18 cellular contexts compared by ENCODE assay signal in the genomic region with DNA sequence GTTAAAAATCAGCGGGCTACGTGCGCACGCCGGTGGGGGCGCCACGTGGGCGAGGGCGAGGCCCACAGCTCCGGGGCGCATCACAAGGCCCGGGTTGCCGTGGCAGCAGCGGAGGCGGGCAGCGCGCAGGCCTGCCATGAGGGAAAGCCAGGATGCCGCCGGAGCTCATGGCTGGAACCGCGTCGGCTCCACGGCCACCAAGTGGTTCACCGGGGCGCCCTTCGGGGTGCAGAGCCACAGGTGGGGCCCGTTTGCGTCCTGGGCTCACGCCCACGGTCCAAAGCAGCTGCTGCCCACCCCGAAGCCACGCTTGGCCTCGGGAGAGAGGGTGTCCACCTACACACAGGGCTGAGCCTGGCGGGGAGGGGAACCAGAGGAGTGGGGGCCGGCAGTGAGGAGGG. TPM values are rescaled to one million over a fixed set of nuclear protein-coding genes. Genes with fewer than 3 reads are reported as not detected.
DNase-seq lines count a peak whose midpoint lies in the region; ATAC-seq, FAIRE-seq and TF ChIP-seq lines count a peak whose summit lies in the region.
"Had no signal": no experiment of that assay in that cellular context is flagged by ENCODE, and none has a peak within 500 bp of the region (broad histone marks: within the 10 kb centered on the region; RNA-seq: fewer than 3 reads in every experiment).

No MANE protein-coding gene starts in this region.

- no TSS peak for BruUV-seq in K562 (replicated peaks; lab: Mats Ljungman, UMichigan)

- H3K4me2 ChIP-seq in K562 (ENCODE audit: insufficient read depth, low read length), result no peak overlapping the region
- H3K4me2 ChIP-seq: BLaER1 had no signal

- POLR2A ChIA-PET in HEK293 (lab: Yijun Ruan, JAX), result interaction anchor here (0.6 kb wide), 1 partner anchor 372 kb away, joined by 4 read pairs; no protein-coding TSS in a partner anchor
- POLR2A ChIA-PET in K562 (lab: Yijun Ruan, JAX), result interaction anchor here (0.6 to 1.1 kb wide), 3 partner anchors 11 to 280 kb away, joined by 3 to 4 read pairs (median 3); no protein-coding TSS in a partner anchor

- no peaks in the 10 kb centered on the region for H3K9me1 ChIP-seq in K562 (ENCODE audit: control insufficient read depth, insufficient read depth, low read length)

- no peak for ATAC-seq in K562
- ATAC-seq: Panc1 had no signal

- H3K4me1 ChIP-seq in HEK293 (ENCODE audit: control insufficient read depth, insufficient read depth, low read length) (no peaks in the 10 kb centered on the region), K562 (replicated peaks in 1 of 2; ENCODE audit: control insufficient read depth in 2 of 2, insufficient read depth in 2 of 2, low read length in 2 of 2) (peaks cover 5 to 12% of the 10 kb centered on the region in 2 experiments; a peak in 2 of 5 replicates), stomach (peaks cover 3 to 41% (median 14%) of the 10 kb centered on the region in 4 donors)
- H3K4me1 ChIP-seq: BLaER1 had no signal

- no peaks in the 10 kb centered on the region for H3K9me3 ChIP-seq in HEK293 (ENCODE audit: control insufficient read depth, insufficient read depth, low read depth, low read length)
- H3K9me3 ChIP-seq in K562 (replicated peaks; ENCODE audit: control insufficient read depth, insufficient read depth, low read depth, low read length), result no peaks in the 10 kb centered on the region
- H3K9me3 ChIP-seq in stomach, result no peaks in the 10 kb centered on the region
- H3K9me3 ChIP-seq: BLaER1 had no signal

- FAIRE-seq in K562 (lab: Jason Lieb, UNC), result no peak

- H3K9ac ChIP-seq in K562 (ENCODE audit: insufficient read depth in 1 of 2, low read depth in 2 of 2, low read length in 2 of 2), result no peak overlapping the region
- H3K9ac ChIP-seq: BLaER1 had no signal

- no peak for TF ChIP-seq CTCF in HEK293 (tag by site-specific recombination; IDR thresholded peaks at IDR 0.05)
- no peak; a peak in 1 of 6 replicates for TF ChIP-seq CTCF in K562 (IDR thresholded peaks at IDR 0.05 in 2 of 3, conservative IDR thresholded peaks at IDR 0.05 in 1 of 3; ENCODE audit: insufficient read depth in 2 of 3, low read depth in 1 of 3, low read length in 3 of 3)
- no peak for TF ChIP-seq CTCF in stomach (IDR thresholded peaks at IDR 0.05)

- DNase-seq in K562 (ENCODE audit: extremely low read depth in 1 of 4, low spot score in 3 of 4), result peak in 1 of 4 experiments; percentile 36
- DNase-seq in left kidney (ENCODE audit: low read depth, low spot score), result peak; percentile 40
- DNase-seq in stomach, result peak; percentile 22
- no peak for DNase-seq in SHP77 treated with DMSO at 0.1 percent for 48 hours (lab: John Stamatoyannopoulos, UW)
- no peak for DNase-seq in superior temporal gyrus (ENCODE audit: extremely low spot score)
- no peak for DNase-seq in stimulated activated CD4-positive, alpha-beta T cell treated with anti-CD3 and anti-CD28 coated beads, Interleukin-2, amount 100 ng/mL, for 48 hours
- DNase-seq: CD8-positive, alpha-beta memory T cell; GF-D8; Kasumi-1; NCI-H1930; NCI-H2171 treated with DMSO at 0.1 percent for 48 hours; NCI-H82; SHP77 had no signal

- 12% methylated on average over 26 of the region's 35 CpGs for whole genome bisulfite sequencing in K562 (ENCODE audit: insufficient coverage, low coverage, missing lambda C conversion rate)
- WGBS in stomach, 5 donors, result 77 to 85% (median 80%) methylated on average over 27 to 35 of the region's 35 CpGs

- CTCF ChIA-PET in HEK293 (lab: Yijun Ruan, JAX) (interaction anchor here (2.9 kb wide), 1 partner anchor 14 kb away, joined by 7 read pairs; no protein-coding TSS in a partner anchor), K562 (lab: Yijun Ruan, JAX; ENCODE audit: low intra/inter-chr PET ratio) (no interaction called here)

- no peak for TF ChIP-seq EP300 in K562 (IDR thresholded peaks at IDR 0.05; ENCODE audit: low read length)
- no peak for TF ChIP-seq EP300 in stomach (IDR thresholded peaks at IDR 0.05)

- no peaks in the 10 kb centered on the region for H3K79me2 ChIP-seq in K562 (ENCODE audit: control insufficient read depth, insufficient read depth, low read length)

- H3K27ac ChIP-seq in HEK293 (ENCODE audit: extremely low read depth, low read depth, low read length) (no peak overlapping the region), K562 (ENCODE audit: extremely low read depth, low read depth, low read length) (no peak overlapping the region), stomach (no peak overlapping the region)
- H3K27ac ChIP-seq: BLaER1 had no signal

- no peaks in the 10 kb centered on the region for H3K36me3 ChIP-seq in HEK293 (ENCODE audit: control insufficient read depth in 2 of 2, insufficient read depth in 1 of 2, low read length in 2 of 2)
- no peaks in the 10 kb centered on the region for H3K36me3 ChIP-seq in K562 (ENCODE audit: control insufficient read depth, insufficient read depth, low read length)
- H3K36me3 ChIP-seq in stomach, result no peaks in the 10 kb centered on the region
- H3K36me3 ChIP-seq: BLaER1 had no signal

- H3K27me3 ChIP-seq in K562 (ENCODE audit: control insufficient read depth in 2 of 2, insufficient read depth in 2 of 2, low read length in 2 of 2), result peaks cover 7 to 41% of the 10 kb centered on the region in 2 experiments; a peak in 4 of 5 replicates
- peaks cover 0 to 18% (median 3%) of the 10 kb centered on the region in 3 donors for H3K27me3 ChIP-seq in stomach
- H3K27me3 ChIP-seq: BLaER1 had no signal

- H3K4me3 ChIP-seq in HEK293 (ENCODE audit: low read depth, low read length) (no peak overlapping the region), K562 (no peak overlapping the region), stomach (no peak overlapping the region)
- H3K4me3 ChIP-seq: BLaER1 had no signal

- no peak for TF ChIP-seq RAD21 in K562 (CRISPR knock-in tag; conservative IDR thresholded peaks at IDR 0.05 in 1 of 2, IDR thresholded peaks at IDR 0.05 in 1 of 2)

- in situ Hi-C loops in K562 (cut with MboI), result no loop called here

- TF ChIP-seq POLR2A in K562 (conservative IDR thresholded peaks at IDR 0.05), result no peak
- TF ChIP-seq POLR2A in stomach (IDR thresholded peaks at IDR 0.05), result no peak

- no peak overlapping the region for H2AFZ ChIP-seq in K562 (ENCODE audit: low read depth, low read length)

- peaks cover 12% of the 10 kb centered on the region; the same call in 1 of the 2 replicates for H4K20me1 ChIP-seq in K562 (replicated peaks; ENCODE audit: control insufficient read depth, insufficient read depth, low read length)
- H4K20me1 ChIP-seq: BLaER1 had no signal

- intact Hi-C loops in K562 (cut with micrococcal nuclease), result no loop called here
- intact Hi-C loops in stomach (cut with DNase I; ENCODE audit: low total_unique reads), result no loop called here

TF ChIP-seq in HEK293, 187 proteins besides CTCF, POLR2A, EP300 and RAD21 (continues in another document):
- TF ChIP-seq ZNF600 (tag by site-specific recombination; IDR thresholded peaks at IDR 0.05) (no peak), ZFHX2 (tag by site-specific recombination; conservative IDR thresholded peaks at IDR 0.05) (peak; percentile 52; the same call in 1 of the 2 replicates), ZNF19 (tag by site-specific recombination; IDR thresholded peaks at IDR 0.05; ENCODE audit: low read depth) (no peak)

RNA-seq across cellular contexts. Expression of gene TTC22, which starts 4.9 kb away (rescaled TPM):
- total RNA-seq in K562 (2011; cell fraction: chromatin; rRNA removed; ENCODE audit: low replicate concordance), result not detected in 2 replicates
- not detected in 2 replicates for total RNA-seq in K562 (2011; cell fraction: nucleolus; rRNA removed)
- total RNA-seq in K562 (2011; cell fraction: nucleoplasm; rRNA removed), result not detected in 2 replicates
- total RNA-seq in K562 (2014; rRNA removed) (not detected in 2 replicates), K562 (2014; rRNA removed; fragmentation: Illumina TruSeq; extraction: Trizol) (not detected in 2 replicates), K562 (2015; rRNA removed; fragmentation: Illumina TruSeq; extraction: Trizol) (not detected in 2 replicates), K562 (2021) (not detected in 2 replicates), stomach (10 to 100 TPM in 3 of 5 donors, 1 to 10 TPM in 2; 6.7 to 65.2 (median 27.4) TPM)
- polyA plus RNA-seq in K562 (2011; rRNA removed) (0.03 TPM in 1 of 2 replicates, not detected in the other), K562 (2014; fragmentation: Illumina TruSeq; extraction: Trizol) (not detected in 2 replicates), K562 (2014; fragmentation: Nextera tagmentation; extraction: Ambion mirVana) (under 1 TPM in 1 of 2 experiments, not detected in 1; 0.07 TPM), K562 (2014; rRNA removed) (0.23 TPM in 1 of 2 replicates, not detected in the other), stomach (10 to 100 TPM in 2 of 3 donors, 1 to 10 TPM in 1; 4.2 to 26.1 (median 17.2) TPM)
- 0.03 TPM in 2 replicates for polyA plus RNA-seq in K562 (2011; cell fraction: cytosol; rRNA removed)
- 0.07 TPM in 1 of 2 replicates, not detected in the other for polyA plus RNA-seq in K562 (2011; cell fraction: nucleus; rRNA removed)
- polyA plus RNA-seq in K562 (2012), result 0.09 and 0.14 TPM in 2 replicates
- polyA minus RNA-seq in K562 (2011; rRNA and poly(A)+ RNA removed), result not detected in 2 replicates
- not detected in 2 replicates for polyA minus RNA-seq in K562 (2011; cell fraction: cytosol; rRNA and poly(A)+ RNA removed)
- polyA minus RNA-seq in K562 (2011; cell fraction: nucleus; rRNA and poly(A)+ RNA removed), result not detected in 2 replicates
- total RNA-seq: NCI-H460 had no signal
- polyA plus RNA-seq: AG04450 had no signal

RNA-seq across cellular contexts. Expression of gene PARS2, which starts 41.7 kb away (rescaled TPM):
- 5.5 and 11.9 TPM in 2 replicates for total RNA-seq in K562 (2011; cell fraction: chromatin; rRNA removed; ENCODE audit: low replicate concordance)
- 11.8 and 16.0 TPM in 2 replicates for total RNA-seq in K562 (2011; cell fraction: nucleolus; rRNA removed)
- 9.7 and 11.1 TPM in 2 replicates for total RNA-seq in K562 (2011; cell fraction: nucleoplasm; rRNA removed)
- total RNA-seq in K562 (2014; rRNA removed) (8.5 and 11.8 TPM in 2 replicates), K562 (2014; rRNA removed; fragmentation: Illumina TruSeq; extraction: Trizol) (7.0 and 7.6 TPM in 2 replicates), K562 (2015; rRNA removed; fragmentation: Illumina TruSeq; extraction: Trizol) (7.9 and 8.1 TPM in 2 replicates), K562 (2021) (10.6 and 11.6 TPM in 2 replicates), stomach (1 to 10 TPM in 2 of 5 donors, under 1 TPM in 2, not detected in 1; 0.29 to 3.6 (median 0.77) TPM)
- polyA plus RNA-seq in K562 (2011; rRNA removed) (6.7 and 11.4 TPM in 2 replicates), K562 (2014; fragmentation: Illumina TruSeq; extraction: Trizol) (12.4 and 12.8 TPM in 2 replicates), K562 (2014; fragmentation: Nextera tagmentation; extraction: Ambion mirVana) (10 to 100 TPM in 1 of 2 experiments, 1 to 10 TPM in 1; 6.3 to 11.4 TPM), K562 (2014; rRNA removed) (7.3 and 7.6 TPM in 2 replicates), stomach (1 to 10 TPM; 1.8 to 2.4 (median 2.2) TPM)
- polyA plus RNA-seq in K562 (2011; cell fraction: cytosol; rRNA removed), result 13.4 and 13.5 TPM in 2 replicates
- 5.1 and 5.9 TPM in 2 replicates for polyA plus RNA-seq in K562 (2011; cell fraction: nucleus; rRNA removed)
- polyA plus RNA-seq in K562 (2012), result 9.6 and 9.8 TPM in 2 replicates
- polyA minus RNA-seq in K562 (2011; rRNA and poly(A)+ RNA removed), result 11.0 and 13.8 TPM in 2 replicates
- polyA minus RNA-seq in K562 (2011; cell fraction: cytosol; rRNA and poly(A)+ RNA removed), result 5.7 and 7.2 TPM in 2 replicates
- polyA minus RNA-seq in K562 (2011; cell fraction: nucleus; rRNA and poly(A)+ RNA removed), result 5.8 and 10.2 TPM in 2 replicates

Comparison
In these comparisons a context has a peak if more than half of its experiments do, and no peak if none do; other contexts are left out.
1. DNase-seq: peak in left kidney (single experiment) and stomach (single experiment); none in SHP77 treated with DMSO at 0.1 percent for 48 hours (single experiment), superior temporal gyrus (single experiment) and stimulated activated CD4-positive, alpha-beta T cell treated with anti-CD3 and anti-CD28 coated beads, Interleukin-2, amount 100 ng/mL, for 48 hours (0 of 2).
2. RNA of gene TTC22, which starts 4.9 kb away (total RNA-seq): 6.7 to 65.2 TPM in stomach; not detected in K562; every median in the first group is over 4 times any median in the second.